In the genomic region with DNA sequence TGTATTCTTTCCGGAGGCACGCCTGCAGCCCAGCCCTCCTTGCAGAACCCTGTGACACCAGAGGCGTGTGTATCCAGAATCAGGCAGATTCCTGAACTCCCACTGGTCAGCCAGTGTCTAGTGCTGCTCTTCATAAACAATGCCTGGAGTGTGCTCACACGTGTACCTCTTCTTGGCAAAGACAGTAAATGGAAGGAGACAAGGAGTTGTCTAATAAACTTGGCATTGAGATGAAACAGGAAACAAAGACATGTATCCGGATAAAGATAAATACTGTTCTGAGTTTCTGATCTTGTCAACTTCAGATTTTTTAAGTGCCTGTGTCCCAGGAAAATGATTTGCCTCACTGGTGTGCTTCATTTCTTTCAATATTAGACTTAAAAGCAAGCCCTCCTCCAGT, we compare ENCODE assay signal across 9 cellular contexts. TPM values are rescaled to one million over a fixed set of nuclear protein-coding genes. Genes with fewer than 3 reads are reported as not detected.
A peak's percentile ranks its signal among the peaks of the same experiment; 100 is the strongest.
DNase-seq lines count a peak whose midpoint lies in the region; ATAC-seq and TF ChIP-seq lines count a peak whose summit lies in the region.
"Had no signal": no experiment of that assay in that cellular context is flagged by ENCODE, and none has a peak within 500 bp of the region (broad histone marks: within the 10 kb centered on the region; RNA-seq: fewer than 3 reads in every experiment).

No MANE protein-coding gene starts in this region.

- RAD21 ChIA-PET in HCT116 (lab: Charles Lee; ENCODE audit: low non-redundant PET in 1 of 2, low total read pairs in 2 of 2, uncharacterized antibody in 2 of 2, unreplicated experiment in 2 of 2) = no interaction called here

- no peak for DNase-seq in HCT116 (ENCODE audit: low read depth, low spot score)
- peak; percentile 69 for DNase-seq in fibroblast of villous mesenchyme (ENCODE audit: low read depth)
- DNase-seq in gastrocnemius medialis = no peak
- DNase-seq in NCI-H446 treated with DMSO at 0.1 percent for 48 hours (lab: John Stamatoyannopoulos, UW) = no peak
- DNase-seq in stimulated activated CD4-positive, alpha-beta T cell treated with anti-CD3 and anti-CD28 coated beads, Interleukin-4, amount 100 ng/mL, for 24 hours = no peak
- no peak for DNase-seq in NCI-H1436 (lab: John Stamatoyannopoulos, UW)

- H3K36me3 ChIP-seq in HCT116 (ENCODE audit: control insufficient read depth in 1 of 2, insufficient read depth in 2 of 2, low read length in 2 of 2) = no peaks in the 10 kb centered on the region
- no peaks in the 10 kb centered on the region for H3K36me3 ChIP-seq in gastrocnemius medialis

- H3K9me3 ChIP-seq in HCT116 (ENCODE audit: control insufficient read depth in 1 of 2, insufficient read depth in 1 of 2, low read depth in 1 of 2, low read length in 2 of 2) (no peaks in the 10 kb centered on the region), gastrocnemius medialis (no peaks in the 10 kb centered on the region)

- in situ Hi-C loops in gastrocnemius medialis (cut with MboI; ENCODE audit: low sequenced_read_pairs in 4 of 4) = loop anchor here in 1 of 4 donors (10.0 kb wide), 1 partner anchor 51 kb away; no protein-coding TSS in a partner anchor

- no peak for ATAC-seq in HCT116
- no peak for ATAC-seq in gastrocnemius medialis
- no peak for ATAC-seq in HG03095 (IDR thresholded peaks at IDR 0.05; ENCODE audit: unreplicated experiment)
- ATAC-seq: esophagus mucosa had no signal

- no peak overlapping the region for H2AFZ ChIP-seq in HCT116 (ENCODE audit: low read depth, low read length, poor library complexity, severe bottlenecking)

- no peaks in the 10 kb centered on the region for H4K20me1 ChIP-seq in HCT116 (ENCODE audit: insufficient read depth)

- no peaks in the 10 kb centered on the region for H3K9me2 ChIP-seq in HCT116 (ENCODE audit: insufficient read depth)

- intact Hi-C loops in HCT116 (cut with micrococcal nuclease) (loop anchor here (5.0 kb wide), 2 partner anchors 93 to 108 kb away; no protein-coding TSS in a partner anchor), gastrocnemius medialis (cut with DNase I; ENCODE audit: low total_unique reads) (no loop called here)

- TF ChIP-seq POLR2A in HCT116 (IDR thresholded peaks at IDR 0.05; ENCODE audit: borderline replicate concordance, extremely low read depth, insufficient read depth, insufficient read length) = no peak
- no peak for TF ChIP-seq POLR2A in gastrocnemius medialis (IDR thresholded peaks at IDR 0.05)

- H3K9ac ChIP-seq in HCT116 (ENCODE audit: low read length) = no peak overlapping the region

- CTCF ChIA-PET in HCT116 (lab: Charles Lee) = no interaction called here

- no peak overlapping the region for H3K4me3 ChIP-seq in HCT116 (replicated peaks in 1 of 2; ENCODE audit: low read depth in 1 of 2, low read length in 2 of 2)
- peak overlapping the region; percentile 89 for H3K4me3 ChIP-seq in fibroblast of villous mesenchyme (ENCODE audit: low read depth, low read length)
- peak overlapping the region; percentile 70 to 81 (median 73) for H3K4me3 ChIP-seq in gastrocnemius medialis

- H3K4me2 ChIP-seq in HCT116 (ENCODE audit: low read length) = no peak overlapping the region

- TF ChIP-seq CTCF in HCT116 (IDR thresholded peaks at IDR 0.05 in 2 of 3, conservative IDR thresholded peaks at IDR 0.05 in 1 of 3; ENCODE audit: borderline replicate concordance in 1 of 3, insufficient read depth in 1 of 3, low read depth in 2 of 3, low read length in 2 of 3) (no peak), VCaP (conservative IDR thresholded peaks at IDR 0.05) (no peak), fibroblast of villous mesenchyme (IDR thresholded peaks at IDR 0.05; ENCODE audit: insufficient read depth, low read depth, low read length) (no peak), gastrocnemius medialis (IDR thresholded peaks at IDR 0.05 in 4 of 5, conservative IDR thresholded peaks at IDR 0.05 in 1 of 5) (no peak)

- POLR2A ChIA-PET in HCT116 (lab: Charles Lee) = no interaction called here

- H3K79me2 ChIP-seq in HCT116 (ENCODE audit: insufficient read depth, low read length) = no peaks in the 10 kb centered on the region

- no peak overlapping the region for H3K27ac ChIP-seq in HCT116 (ENCODE audit: low read depth, low read length)
- peak overlapping the region; percentile 77; the same call in 1 of the 2 replicates for H3K27ac ChIP-seq in VCaP
- peak overlapping the region; percentile 72 to 89 (median 80) for H3K27ac ChIP-seq in gastrocnemius medialis

- TF ChIP-seq RAD21 in HCT116 (IDR thresholded peaks at IDR 0.05; ENCODE audit: low read depth) = no peak

- peaks cover 9 to 32% of the 10 kb centered on the region in 2 experiments; a peak in 3 of 4 replicates for H3K4me1 ChIP-seq in HCT116 (ENCODE audit: control insufficient read depth in 1 of 2, insufficient read depth in 2 of 2, low read length in 2 of 2)
- H3K4me1 ChIP-seq in gastrocnemius medialis = peaks cover 37 to 65% of the 10 kb centered on the region in 2 donors

- H3K27me3 ChIP-seq in HCT116 (ENCODE audit: insufficient read depth, low read length) (no peaks in the 10 kb centered on the region), gastrocnemius medialis (no peaks in the 10 kb centered on the region)

- BruUV-seq in HCT116 (replicated peaks; lab: Mats Ljungman, UMichigan) = TSS peak; percentile 74

TF ChIP-seq in HCT116, 20 proteins besides CTCF, POLR2A, EP300 and RAD21:
- no peak for TF ChIP-seq YY1 (IDR thresholded peaks at IDR 0.05; ENCODE audit: extremely low read depth, insufficient replicate concordance, low read depth, low read length)
- TF ChIP-seq, protein P1, sequence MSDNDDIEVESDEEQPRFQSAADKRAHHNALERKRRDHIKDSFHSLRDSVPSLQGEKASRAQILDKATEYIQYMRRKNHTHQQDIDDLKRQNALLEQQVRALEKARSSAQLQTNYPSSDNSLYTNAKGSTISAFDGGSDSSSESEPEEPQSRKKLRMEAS (IDR thresholded peaks at IDR 0.05) = no peak
- no peak for TF ChIP-seq EGR1 (IDR thresholded peaks at IDR 0.05; ENCODE audit: low read depth)
- TF ChIP-seq TCF7L2 (IDR thresholded peaks at IDR 0.05; ENCODE audit: borderline replicate concordance, extremely low read depth, insufficient read depth, insufficient read length) = no peak
- no peak for TF ChIP-seq EZH2phosphoT487 (IDR thresholded peaks at IDR 0.05; ENCODE audit: borderline replicate concordance)
- no peak for TF ChIP-seq FOSL1 (IDR thresholded peaks at IDR 0.05; ENCODE audit: low read depth)
- no peak for TF ChIP-seq SRF (IDR thresholded peaks at IDR 0.05; ENCODE audit: low read depth)
- no peak for TF ChIP-seq SP1 (IDR thresholded peaks at IDR 0.05; ENCODE audit: low read depth)
- TF ChIP-seq, protein P2, sequence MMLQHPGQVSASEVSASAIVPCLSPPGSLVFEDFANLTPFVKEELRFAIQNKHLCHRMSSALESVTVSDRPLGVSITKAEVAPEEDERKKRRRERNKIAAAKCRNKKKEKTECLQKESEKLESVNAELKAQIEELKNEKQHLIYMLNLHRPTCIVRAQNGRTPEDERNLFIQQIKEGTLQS (IDR thresholded peaks at IDR 0.05) = no peak
- no peak for TF ChIP-seq JUND (IDR thresholded peaks at IDR 0.05)
- TF ChIP-seq, protein P3, sequence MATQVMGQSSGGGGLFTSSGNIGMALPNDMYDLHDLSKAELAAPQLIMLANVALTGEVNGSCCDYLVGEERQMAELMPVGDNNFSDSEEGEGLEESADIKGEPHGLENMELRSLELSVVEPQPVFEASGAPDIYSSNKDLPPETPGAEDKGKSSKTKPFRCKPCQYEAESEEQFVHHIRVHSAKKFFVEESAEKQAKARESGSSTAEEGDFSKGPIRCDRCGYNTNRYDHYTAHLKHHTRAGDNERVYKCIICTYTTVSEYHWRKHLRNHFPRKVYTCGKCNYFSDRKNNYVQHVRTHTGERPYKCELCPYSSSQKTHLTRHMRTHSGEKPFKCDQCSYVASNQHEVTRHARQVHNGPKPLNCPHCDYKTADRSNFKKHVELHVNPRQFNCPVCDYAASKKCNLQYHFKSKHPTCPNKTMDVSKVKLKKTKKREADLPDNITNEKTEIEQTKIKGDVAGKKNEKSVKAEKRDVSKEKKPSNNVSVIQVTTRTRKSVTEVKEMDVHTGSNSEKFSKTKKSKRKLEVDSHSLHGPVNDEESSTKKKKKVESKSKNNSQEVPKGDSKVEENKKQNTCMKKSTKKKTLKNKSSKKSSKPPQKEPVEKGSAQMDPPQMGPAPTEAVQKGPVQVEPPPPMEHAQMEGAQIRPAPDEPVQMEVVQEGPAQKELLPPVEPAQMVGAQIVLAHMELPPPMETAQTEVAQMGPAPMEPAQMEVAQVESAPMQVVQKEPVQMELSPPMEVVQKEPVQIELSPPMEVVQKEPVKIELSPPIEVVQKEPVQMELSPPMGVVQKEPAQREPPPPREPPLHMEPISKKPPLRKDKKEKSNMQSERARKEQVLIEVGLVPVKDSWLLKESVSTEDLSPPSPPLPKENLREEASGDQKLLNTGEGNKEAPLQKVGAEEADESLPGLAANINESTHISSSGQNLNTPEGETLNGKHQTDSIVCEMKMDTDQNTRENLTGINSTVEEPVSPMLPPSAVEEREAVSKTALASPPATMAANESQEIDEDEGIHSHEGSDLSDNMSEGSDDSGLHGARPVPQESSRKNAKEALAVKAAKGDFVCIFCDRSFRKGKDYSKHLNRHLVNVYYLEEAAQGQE (IDR thresholded peaks at IDR 0.05; ENCODE audit: low read depth) = no peak
- TF ChIP-seq ZNF274 (IDR thresholded peaks at IDR 0.05; ENCODE audit: low read depth, low read length) = no peak
- TF ChIP-seq CEBPB (IDR thresholded peaks at IDR 0.05; ENCODE audit: low read depth) = no peak
- no peak for TF ChIP-seq EZH2 (IDR thresholded peaks at IDR 0.05)
- no peak for TF ChIP-seq POLR2AphosphoS5 (IDR thresholded peaks at IDR 0.05; ENCODE audit: low read depth, low read length)

RNA-seq across cellular contexts. Expression of a gene that starts 1.7 kb away (rescaled TPM):
- total RNA-seq in HCT116 (2021; ENCODE audit: unreplicated experiment) = 8.5 TPM
- 4.9 and 5.5 TPM in 2 replicates for polyA plus RNA-seq in HCT116 (2012)
- 15.5 and 20.0 TPM in 2 replicates for total RNA-seq in fibroblast of villous mesenchyme
- total RNA-seq in gastrocnemius medialis = 10 to 100 TPM; 18.7 to 35.7 (median 27.4) TPM

RNA-seq across cellular contexts. Expression of a gene that starts 38.9 kb away (rescaled TPM):
- total RNA-seq in HCT116 (2021; ENCODE audit: unreplicated experiment) = 0.15 TPM
- polyA plus RNA-seq in HCT116 (2012) = 0.05 and 0.08 TPM in 2 replicates
- 0.43 and 0.97 TPM in 2 replicates for total RNA-seq in fibroblast of villous mesenchyme
- 1 to 10 TPM in 1 of 4 donors, under 1 TPM in 3; 0.18 to 5.6 (median 0.58) TPM for total RNA-seq in gastrocnemius medialis

Comparison
In these comparisons a context has a peak if more than half of its experiments do, and no peak if none do; other contexts are left out.
1. H3K4me3 ChIP-seq: peak in fibroblast of villous mesenchyme (single experiment) and gastrocnemius medialis (4 of 4); none in HCT116 (0 of 2).